Comparison of ENCODE assay signal across 8 cellular contexts in genomic region chr2:218323526-218324472, GRCh38. TPM values are rescaled to one million over a fixed set of nuclear protein-coding genes. Genes with fewer than 3 reads are reported as not detected.
DNase-seq lines count a peak whose midpoint lies in the region; ATAC-seq and TF ChIP-seq lines count a peak whose summit lies in the region.

No MANE protein-coding gene starts in this region.

- ATAC-seq in esophagus mucosa (peak; percentile 8), HG03460 (IDR thresholded peaks at IDR 0.05; ENCODE audit: unreplicated experiment) (no peak)
- no peak for ATAC-seq in naive thymus-derived CD8-positive, alpha-beta T cell

- TF ChIP-seq CTCF in AG10803 (conservative IDR thresholded peaks at IDR 0.05; ENCODE audit: low read length), result no peak

- no peaks in the 10 kb centered on the region for H3K9me3 Mint-ChIP-seq in naive thymus-derived CD8-positive, alpha-beta T cell

- POLR2A ChIA-PET in naive thymus-derived CD8-positive, alpha-beta T cell (lab: Charles Lee), result interaction anchor here (0.5 to 0.8 kb wide), 3 partner anchors 10 to 933 kb away, joined by 6 to 8 read pairs (median 8); no protein-coding TSS in a partner anchor

- peak overlapping the region; percentile 48 to 91 (median 84) for H3K27ac Mint-ChIP-seq in naive thymus-derived CD8-positive, alpha-beta T cell

- H3K4me3 Mint-ChIP-seq in naive thymus-derived CD8-positive, alpha-beta T cell, result peak overlapping the region; percentile 76 to 89 (median 86)

- peak overlapping the region; percentile 60 for H3K4me3 ChIP-seq in AG10803 (ENCODE audit: low read length)

- no peaks in the 10 kb centered on the region for H3K27me3 Mint-ChIP-seq in naive thymus-derived CD8-positive, alpha-beta T cell

- H3K36me3 Mint-ChIP-seq in naive thymus-derived CD8-positive, alpha-beta T cell, result no peaks in the 10 kb centered on the region

- peaks cover 32 to 75% (median 64%) of the 10 kb centered on the region in 4 donors for H3K4me1 Mint-ChIP-seq in naive thymus-derived CD8-positive, alpha-beta T cell

- DNase-seq in AG10803 (ENCODE audit: low read depth) (peak; percentile 35), HCEC 1CT (peak; percentile 30), SW 1271 (lab: John Stamatoyannopoulos, UW) (peak; percentile 23 to 56), SIG-M5 treated with dmso at 0.1 percent for 504 hours (lab: John Stamatoyannopoulos, UW; ENCODE audit: unreplicated experiment) (no peak), 8988T (no peak)
- no peak for DNase-seq in naive thymus-derived CD8-positive, alpha-beta T cell

RNA-seq across cellular contexts. Expression of gene TMBIM1, which starts 31.5 kb away (rescaled TPM):
- 247 TPM for total RNA-seq in esophagus mucosa
- 100 to 1,000 TPM in 1 of 2 experiments, 10 to 100 TPM in 1; 95.1 to 100 TPM for total RNA-seq in naive thymus-derived CD8-positive, alpha-beta T cell
- polyA plus RNA-seq in naive thymus-derived CD8-positive, alpha-beta T cell, result 100 to 1,000 TPM in 1 of 3 donors, 10 to 100 TPM in 2; 75.8 to 114 (median 80.3) TPM

RNA-seq across cellular contexts. Expression of gene CATIP, which starts 32.9 kb away (rescaled TPM):
- not detected for total RNA-seq in esophagus mucosa
- total RNA-seq in naive thymus-derived CD8-positive, alpha-beta T cell, result not detected
- polyA plus RNA-seq in naive thymus-derived CD8-positive, alpha-beta T cell, result not detected

RNA-seq across cellular contexts. Expression of gene PNKD, which starts 53.5 kb away (rescaled TPM):
- 30.9 TPM for total RNA-seq in esophagus mucosa
- total RNA-seq in naive thymus-derived CD8-positive, alpha-beta T cell, result 10 to 100 TPM; 33.6 to 40.5 TPM
- polyA plus RNA-seq in naive thymus-derived CD8-positive, alpha-beta T cell, result 100 to 1,000 TPM; 108 to 119 (median 109) TPM

RNA-seq across cellular contexts. Expression of gene AAMP, which starts 53.9 kb away (rescaled TPM):
- total RNA-seq in esophagus mucosa, result 67.0 TPM
- 10 to 100 TPM; 57.0 to 61.6 TPM for total RNA-seq in naive thymus-derived CD8-positive, alpha-beta T cell
- polyA plus RNA-seq in naive thymus-derived CD8-positive, alpha-beta T cell, result 10 to 100 TPM; 77.0 to 93.6 (median 89.7) TPM

RNA-seq across cellular contexts. Expression of gene SLC11A1, which starts 58.3 kb away (rescaled TPM):
- total RNA-seq in esophagus mucosa, result 3.5 TPM
- total RNA-seq in naive thymus-derived CD8-positive, alpha-beta T cell, result 1 to 10 TPM in 1 of 2 experiments, under 1 TPM in 1; 0.47 to 1.2 TPM
- polyA plus RNA-seq in naive thymus-derived CD8-positive, alpha-beta T cell, result under 1 TPM; 0.27 to 0.90 (median 0.73) TPM

Comparison
In these comparisons a context has a peak if more than half of its experiments do, and no peak if none do; other contexts are left out.
1. DNase-seq: peak in AG10803 (single experiment), HCEC 1CT (single experiment) and SW 1271 (2 of 2); none in naive thymus-derived CD8-positive, alpha-beta T cell (0 of 10), SIG-M5 treated with dmso at 0.1 percent for 504 hours (single experiment) and 8988T (single experiment).